In the genomic region with DNA sequence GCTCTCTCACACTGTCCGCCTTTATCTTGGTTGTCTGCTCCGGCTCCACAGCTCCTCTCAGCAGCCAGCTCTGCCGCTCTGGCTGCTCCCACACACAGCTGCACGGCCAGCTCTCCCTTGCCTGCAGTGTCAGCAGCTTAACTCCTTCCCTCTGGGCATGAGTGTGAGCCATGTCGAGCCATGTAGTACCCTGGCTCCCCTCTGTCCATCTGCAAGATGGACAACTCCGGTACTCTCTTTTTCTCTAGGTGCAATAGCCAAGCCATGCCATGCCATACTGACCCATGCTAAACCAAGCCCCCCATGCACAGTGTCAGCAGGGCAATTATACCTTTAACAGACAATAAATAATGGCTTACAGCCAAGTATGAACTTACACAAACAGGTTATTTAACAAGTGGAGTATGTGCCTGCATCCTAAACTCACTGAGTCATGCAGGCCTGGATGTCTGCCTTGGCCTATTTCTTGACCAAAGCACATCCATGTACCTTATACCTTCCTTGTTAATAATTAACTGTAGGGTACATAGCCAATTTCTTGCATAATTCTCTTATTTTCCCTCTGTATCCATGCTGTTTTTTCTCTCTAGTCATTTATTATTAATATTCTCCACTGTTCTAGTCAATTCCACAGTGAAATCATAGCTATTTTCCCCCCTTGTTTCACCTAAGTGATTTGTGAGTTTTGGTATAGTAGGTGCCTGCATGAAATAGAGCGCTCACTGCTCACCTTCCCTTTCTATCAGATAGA, we compare ENCODE assay signal across 11 cellular contexts.
DNase-seq lines count a peak whose midpoint lies in the region; ATAC-seq and TF ChIP-seq lines count a peak whose summit lies in the region.
"Had no signal": no experiment of that assay in that cellular context is flagged by ENCODE, and none has a peak within 500 bp of the region (broad histone marks: within the 10 kb centered on the region; RNA-seq: fewer than 3 reads in every experiment).

No MANE protein-coding gene starts in this region.

- DNase-seq in GM23338 (ENCODE audit: low spot score), result no peak
- no peak for DNase-seq in ascending aorta (ENCODE audit: low spot score in 2 of 2)
- no peak for DNase-seq in right atrium auricular region (ENCODE audit: low spot score)
- peak in 1 of 2 donors; percentile 43 for DNase-seq in gastrocnemius medialis
- DNase-seq in stimulated activated CD4-positive, alpha-beta T cell treated with anti-CD3 and anti-CD28 coated beads, Interleukin-4, amount 100 ng/mL, for 24 hours, result no peak
- DNase-seq: MM.1S; stimulated activated naive CD8-positive, alpha-beta T cell treated with anti-CD3 and anti-CD28 coated beads, Interleukin-15, amount 100 ng/mL, for 72 hours had no signal

- no peaks in the 10 kb centered on the region for H4K20me1 ChIP-seq in GM23338 (replicated peaks; ENCODE audit: insufficient read depth)

- intact Hi-C loops in ascending aorta (cut with DNase I) (no loop called here), gastrocnemius medialis (cut with DNase I; ENCODE audit: low total_unique reads) (no loop called here)

- no peak overlapping the region for H3K4me3 Mint-ChIP-seq in GM23338
- H3K4me3 Mint-ChIP-seq: central memory CD8-positive, alpha-beta T cell; stimulated activated naive CD8-positive, alpha-beta T cell treated with anti-CD3 and anti-CD28 coated beads, Interleukin-15, amount 100 ng/mL, for 72 hours had no signal

- TF ChIP-seq POLR2A in gastrocnemius medialis (IDR thresholded peaks at IDR 0.05), result no peak

- H3K4me2 ChIP-seq in GM23338, result no peak overlapping the region

- peaks cover 22% of the 10 kb centered on the region for H3K36me3 Mint-ChIP-seq in GM23338 (ENCODE audit: low read depth)

- no peak overlapping the region for H3K27ac Mint-ChIP-seq in GM23338
- H3K27ac Mint-ChIP-seq: stimulated activated naive CD8-positive, alpha-beta T cell treated with anti-CD3 and anti-CD28 coated beads, Interleukin-15, amount 100 ng/mL, for 72 hours had no signal

- H3K27ac ChIP-seq in GM23338 (ENCODE audit: low read depth) (no peak overlapping the region), ascending aorta (peak overlapping the region; percentile 1 to 39), right atrium auricular region (peak overlapping the region; percentile 64 to 75), gastrocnemius medialis (peak overlapping the region; percentile 32 to 77 (median 52))

- no peak overlapping the region for H2AFZ ChIP-seq in GM23338

- no peaks in the 10 kb centered on the region for H3F3A ChIP-seq in GM23338 (replicated peaks; ENCODE audit: low read depth)

- H3K4me1 ChIP-seq in GM23338 (ENCODE audit: insufficient read depth) (peaks cover 16% of the 10 kb centered on the region), ascending aorta (no peaks in the 10 kb centered on the region), right atrium auricular region (peaks cover 0 to 30% of the 10 kb centered on the region in 2 donors), gastrocnemius medialis (peaks cover 17 to 39% of the 10 kb centered on the region in 2 donors)

- peaks cover 4% of the 10 kb centered on the region for H3K27me3 Mint-ChIP-seq in GM23338 (ENCODE audit: insufficient read depth, low read depth, poor library complexity)
- H3K27me3 Mint-ChIP-seq: central memory CD8-positive, alpha-beta T cell; stimulated activated naive CD8-positive, alpha-beta T cell treated with anti-CD3 and anti-CD28 coated beads, Interleukin-15, amount 100 ng/mL, for 72 hours had no signal

- peaks cover 26% of the 10 kb centered on the region for H3K4me1 Mint-ChIP-seq in GM23338
- H3K4me1 Mint-ChIP-seq: central memory CD8-positive, alpha-beta T cell; stimulated activated naive CD8-positive, alpha-beta T cell treated with anti-CD3 and anti-CD28 coated beads, Interleukin-15, amount 100 ng/mL, for 72 hours had no signal

- in situ Hi-C loops in gastrocnemius medialis (cut with MboI; ENCODE audit: low sequenced_read_pairs in 4 of 4), result no loop called here

- ATAC-seq in GM23338, result peak; percentile 57
- ATAC-seq in gastrocnemius medialis, result peak; percentile 78 to 87
- no peak for ATAC-seq in HG03196 (IDR thresholded peaks at IDR 0.05; ENCODE audit: unreplicated experiment)
- no peak for ATAC-seq in GM18873 (IDR thresholded peaks at IDR 0.05; ENCODE audit: low FRiP score, unreplicated experiment)
- no peak for ATAC-seq in HG03439 (IDR thresholded peaks at IDR 0.05; ENCODE audit: unreplicated experiment)
- ATAC-seq: stimulated activated naive CD8-positive, alpha-beta T cell treated with anti-CD3 and anti-CD28 coated beads, Interleukin-15, amount 100 ng/mL, for 72 hours had no signal

- H3K79me2 ChIP-seq in GM23338 (replicated peaks; ENCODE audit: insufficient read depth), result no peaks in the 10 kb centered on the region

- no peaks in the 10 kb centered on the region for H3K27me3 ChIP-seq in GM23338 (ENCODE audit: insufficient read depth)
- no peaks in the 10 kb centered on the region for H3K27me3 ChIP-seq in ascending aorta
- H3K27me3 ChIP-seq in right atrium auricular region, result no peaks in the 10 kb centered on the region
- H3K27me3 ChIP-seq in gastrocnemius medialis, result no peaks in the 10 kb centered on the region

- H3K4me3 ChIP-seq in GM23338, result no peak overlapping the region
- peak overlapping the region in 1 of 2 donors; percentile 9 for H3K4me3 ChIP-seq in ascending aorta
- H3K4me3 ChIP-seq in right atrium auricular region, result no peak overlapping the region
- H3K4me3 ChIP-seq in gastrocnemius medialis, result peak overlapping the region in 2 of 4 donors; percentile 10

- H3K9me3 ChIP-seq in ascending aorta, result no peaks in the 10 kb centered on the region
- H3K9me3 ChIP-seq in right atrium auricular region, result no peaks in the 10 kb centered on the region
- no peaks in the 10 kb centered on the region for H3K9me3 ChIP-seq in gastrocnemius medialis

- H3K9me2 ChIP-seq in GM23338 (ENCODE audit: insufficient read depth), result no peaks in the 10 kb centered on the region

- peaks cover 14% of the 10 kb centered on the region for H3K9me3 Mint-ChIP-seq in GM23338

- H3K36me3 ChIP-seq in GM23338 (ENCODE audit: insufficient read depth) (no peaks in the 10 kb centered on the region), ascending aorta (no peaks in the 10 kb centered on the region), right atrium auricular region (no peaks in the 10 kb centered on the region), gastrocnemius medialis (no peaks in the 10 kb centered on the region)

- no peak for TF ChIP-seq CTCF in GM23338 (conservative IDR thresholded peaks at IDR 0.05; ENCODE audit: low read depth in 2 of 2)
- TF ChIP-seq CTCF in ascending aorta (IDR thresholded peaks at IDR 0.05), result no peak
- no peak for TF ChIP-seq CTCF in right atrium auricular region (IDR thresholded peaks at IDR 0.05)
- no peak for TF ChIP-seq CTCF in gastrocnemius medialis (IDR thresholded peaks at IDR 0.05 in 4 of 5, conservative IDR thresholded peaks at IDR 0.05 in 1 of 5)

Comparison
In these comparisons a context has a peak if more than half of its experiments do, and no peak if none do; other contexts are left out.
1. ATAC-seq: peak in GM23338 (single experiment) and gastrocnemius medialis (2 of 2); none in HG03196 (single experiment), GM18873 (single experiment) and HG03439 (single experiment).